Comparison of ENCODE assay signal across 8 cellular contexts in the genomic region with DNA sequence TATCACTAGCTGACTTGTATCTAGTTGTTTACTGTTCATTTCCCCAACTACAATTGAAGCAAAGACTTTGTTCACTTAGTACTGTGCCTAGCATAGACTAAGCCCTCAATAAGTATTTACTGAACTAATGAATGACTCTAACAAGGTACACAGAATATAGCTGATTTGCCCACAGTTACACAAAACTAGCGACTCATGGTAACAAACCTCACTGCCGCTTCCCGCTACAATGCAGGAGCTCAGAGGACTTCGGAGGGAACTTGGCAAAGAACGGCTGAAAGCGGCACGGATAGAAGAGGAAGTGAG. TPM values are rescaled to one million over a fixed set of nuclear protein-coding genes. Genes with fewer than 3 reads are reported as not detected.
DNase-seq lines count a peak whose midpoint lies in the region; ATAC-seq, FAIRE-seq and TF ChIP-seq lines count a peak whose summit lies in the region.

No MANE protein-coding gene starts in this region.

- H3K23me2 ChIP-seq in H1 (ENCODE audit: low read depth, low read length) = peaks cover 4% of the 10 kb centered on the region; the same call in 1 of the 2 replicates

- DNase-seq in SK-N-SH = no peak
- no peak for DNase-seq in Peyer's patch
- no peak for DNase-seq in H1 (ENCODE audit: low read depth in 1 of 2, low spot score in 2 of 2)
- DNase-seq in neural progenitor cell (ENCODE audit: low spot score) = no peak
- no peak for DNase-seq in D341Med (ENCODE audit: low spot score)
- no peak for DNase-seq in NCI-H69 (lab: John Stamatoyannopoulos, UW)

- TF ChIP-seq CTCF in SK-N-SH (IDR thresholded peaks at IDR 0.05) = no peak
- no peak for TF ChIP-seq CTCF in Peyer's patch (IDR thresholded peaks at IDR 0.05)
- no peak for TF ChIP-seq CTCF in H1 (IDR thresholded peaks at IDR 0.05; ENCODE audit: control extremely low read depth in 1 of 3, insufficient read depth in 1 of 3, low read depth in 1 of 3, low read length in 3 of 3)
- no peak for TF ChIP-seq CTCF in neural progenitor cell (IDR thresholded peaks at IDR 0.05)

- H3K27ac Mint-ChIP-seq in neural progenitor cell = peak overlapping the region; percentile 100

- H3K56ac ChIP-seq in H1 (replicated peaks; ENCODE audit: insufficient read length, low read depth, low read length) = peak overlapping the region; percentile 39

- no peaks in the 10 kb centered on the region for H3K27me3 ChIP-seq in SK-N-SH (ENCODE audit: insufficient read depth)
- no peaks in the 10 kb centered on the region for H3K27me3 ChIP-seq in Peyer's patch
- H3K27me3 ChIP-seq in H1 (replicated peaks in 1 of 4; ENCODE audit: control insufficient read depth in 3 of 4, extremely low read depth in 1 of 4, insufficient read depth in 3 of 4, low read length in 3 of 4) = no peaks in the 10 kb centered on the region
- H3K27me3 ChIP-seq in neural progenitor cell = no peaks in the 10 kb centered on the region

- H2AK5ac ChIP-seq in H1 (ENCODE audit: low read depth, low read length) = no peak overlapping the region

- CTCF ChIA-PET in SK-N-SH (lab: Yijun Ruan, JAX) (interaction anchor here (1.0 to 6.8 kb wide), 15 partner anchors 9 to 237 kb away, joined by 3 to 38 read pairs (median 4); partner anchors contain the start of genes ACBD4 and PLCD3), H1 (lab: Charles Lee; ENCODE audit: partially characterized antibody) (interaction anchor here (0.6 to 5.8 kb wide), 8 partner anchors 13 to 251 kb away, joined by 3 to 36 read pairs (median 3); no protein-coding TSS in a partner anchor)

- no peaks in the 10 kb centered on the region for H3K27me3 Mint-ChIP-seq in neural progenitor cell (ENCODE audit: insufficient read depth, low read depth)

- H3K9ac ChIP-seq in SK-N-SH (peak overlapping the region; percentile 98), H1 (replicated peaks in 1 of 4; ENCODE audit: extremely low read depth in 1 of 4, low read depth in 3 of 4, low read length in 3 of 4) (peak overlapping the region; percentile 88 to 99 (median 98)), neural progenitor cell (peak overlapping the region; percentile 96)

- 0 out of 2 replicates have a peak, but pooled peaks cover 2% of the 10 kb centered on the region for H3K79me1 ChIP-seq in H1 (ENCODE audit: low read depth, low read length)

- peaks cover 16% of the 10 kb centered on the region for H3K4me1 Mint-ChIP-seq in neural progenitor cell

- H3K23ac ChIP-seq in H1 (ENCODE audit: insufficient read length) = no peak overlapping the region

- peaks cover 7% of the 10 kb centered on the region for H3K36me3 Mint-ChIP-seq in neural progenitor cell

- H3K36me3 ChIP-seq in SK-N-SH (replicated peaks in 1 of 2; ENCODE audit: control insufficient read depth in 1 of 2, insufficient read depth in 2 of 2, low read length in 1 of 2) (peaks cover 8 to 26% of the 10 kb centered on the region in 2 experiments), Peyer's patch (peaks cover 0 to 11% (median 0%) of the 10 kb centered on the region in 3 donors), H1 (ENCODE audit: control insufficient read depth in 2 of 4, insufficient read depth in 4 of 4, low read length in 3 of 4) (peaks cover 0 to 8% (median 6%) of the 10 kb centered on the region in 4 experiments; a peak in 4 of 8 replicates), neural progenitor cell (no peaks in the 10 kb centered on the region)

- no peak overlapping the region for H2BK15ac ChIP-seq in H1 (ENCODE audit: low read length)

- H3K9me2 ChIP-seq in SK-N-SH = no peaks in the 10 kb centered on the region

- no peak overlapping the region for H4K91ac ChIP-seq in H1 (replicated peaks; ENCODE audit: insufficient read length, low read length)

- H3K9me3 ChIP-seq in SK-N-SH = no peaks in the 10 kb centered on the region
- H3K9me3 ChIP-seq in Peyer's patch = no peaks in the 10 kb centered on the region
- no peaks in the 10 kb centered on the region for H3K9me3 ChIP-seq in H1 (ENCODE audit: insufficient read depth in 2 of 2, low read depth in 1 of 2, low read length in 1 of 2)
- H3K9me3 ChIP-seq in neural progenitor cell (ENCODE audit: low read depth) = no peaks in the 10 kb centered on the region

- H3K4me1 ChIP-seq in SK-N-SH (ENCODE audit: control insufficient read depth in 1 of 2, insufficient read depth in 2 of 2, low read depth in 1 of 2, low read length in 1 of 2) = peaks cover 6 to 23% of the 10 kb centered on the region in 2 experiments; a peak in 3 of 4 replicates
- peaks cover 0 to 21% (median 8%) of the 10 kb centered on the region in 4 donors for H3K4me1 ChIP-seq in Peyer's patch
- H3K4me1 ChIP-seq in H1 (replicated peaks in 1 of 4; ENCODE audit: control insufficient read depth in 3 of 4, insufficient read depth in 4 of 4, low read length in 3 of 4) = peaks cover 0 to 3% (median 1%) of the 10 kb centered on the region in 4 experiments; a peak in 1 of 7 replicates
- no peaks in the 10 kb centered on the region for H3K4me1 ChIP-seq in neural progenitor cell

- H2BK12ac ChIP-seq in H1 (ENCODE audit: low read depth, low read length) = no peak overlapping the region

- H3K4ac ChIP-seq in H1 (replicated peaks; ENCODE audit: insufficient read length, low read depth, low read length) = no peak overlapping the region

- H4K20me1 ChIP-seq in SK-N-SH (ENCODE audit: insufficient read depth) = 0 out of 2 replicates have a peak, but pooled peaks cover 4% of the 10 kb centered on the region
- H4K20me1 ChIP-seq in H1 (replicated peaks in 1 of 2; ENCODE audit: control insufficient read depth in 1 of 2, insufficient read depth in 2 of 2, low read length in 2 of 2) = peaks cover 0 to 3% of the 10 kb centered on the region in 2 experiments
- H4K20me1 ChIP-seq in neural progenitor cell (ENCODE audit: low read depth) = peaks cover 14% of the 10 kb centered on the region

- H2AFZ ChIP-seq in SK-N-SH (ENCODE audit: low read depth) (peak overlapping the region; percentile 66), H1 (ENCODE audit: low read length) (peak overlapping the region; percentile 45), neural progenitor cell (replicated peaks) (peak overlapping the region; percentile 97)

- H3K14ac ChIP-seq in H1 (ENCODE audit: insufficient read length) = no peak overlapping the region

- ATAC-seq in SK-N-SH treated with all-trans-retinoic acid at 6 μM for 48 hours (no peak; the same call in 2 of the 3 replicates), HG03439 (IDR thresholded peaks at IDR 0.05; ENCODE audit: unreplicated experiment) (no peak)

- TF ChIP-seq POLR2A in Peyer's patch (IDR thresholded peaks at IDR 0.05) (no peak), H1 (IDR thresholded peaks at IDR 0.05; ENCODE audit: control extremely low read depth in 1 of 2, low read depth in 2 of 2, low read length in 2 of 2) (no peak)

- under 1% methylated on average over 7 of the region's 7 CpGs for WGBS in SK-N-SH (ENCODE audit: low lambda C conversion rate)
- 5% methylated on average over 7 of the region's 7 CpGs; no CpG with 5 or more reads in 1 of the 2 experiments for WGBS in H1 (ENCODE audit: extremely low coverage in 1 of 2, insufficient coverage in 1 of 2, insufficient read length in 1 of 2, insufficient replicate concordance in 2 of 2, low coverage in 1 of 2, low lambda C conversion rate in 2 of 2, missing lambda C conversion rate in 1 of 2), 2 experiments

- H2BK120ac ChIP-seq in H1 (replicated peaks; ENCODE audit: low read depth, low read length) = no peak overlapping the region

- POLR2A ChIA-PET in SK-N-SH (lab: Yijun Ruan, JAX) (interaction anchor here (1.2 to 1.3 kb wide), 2 partner anchors 14 to 121 kb away, joined by 3 to 4 read pairs; no protein-coding TSS in a partner anchor), H1 (lab: Charles Lee; ENCODE audit: partially characterized antibody) (interaction anchor here (0.7 to 3.5 kb wide), 23 partner anchors 8 to 263 kb away, joined by 3 to 23 read pairs (median 4); partner anchors contain the start of genes HEXIM1, HEXIM2 and HIGD1B)

- FAIRE-seq in H1 (lab: Jason Lieb, UNC) = no peak

- peak overlapping the region; percentile 91 for H3K4me2 ChIP-seq in SK-N-SH
- peak overlapping the region; percentile 88 to 97 for H3K4me2 ChIP-seq in H1 (ENCODE audit: insufficient read depth in 1 of 2, low read depth in 2 of 2, low read length in 2 of 2)
- H3K4me2 ChIP-seq in neural progenitor cell = peak overlapping the region; percentile 100

- H3K9me3 Mint-ChIP-seq in neural progenitor cell = no peaks in the 10 kb centered on the region

- H3K4me3 ChIP-seq in SK-N-SH (ENCODE audit: low read depth in 2 of 2, low read length in 1 of 2) = peak overlapping the region; percentile 92 to 97
- H3K4me3 ChIP-seq in Peyer's patch = peak overlapping the region; percentile 71 to 90 (median 72)
- peak overlapping the region; percentile 85 to 100 (median 96) for H3K4me3 ChIP-seq in H1 (ENCODE audit: extremely low read depth in 1 of 4, insufficient read depth in 2 of 4, low read depth in 3 of 4, low read length in 4 of 4)
- peak overlapping the region; percentile 87 for H3K4me3 ChIP-seq in neural progenitor cell

- H3K79me2 ChIP-seq in SK-N-SH (ENCODE audit: insufficient read depth) (peaks cover 55% of the 10 kb centered on the region), H1 (ENCODE audit: control insufficient read depth in 1 of 2, insufficient read depth in 2 of 2, low read length in 2 of 2) (peaks cover 0 to 36% of the 10 kb centered on the region in 2 experiments; a peak in 3 of 4 replicates), neural progenitor cell (ENCODE audit: low read depth) (peaks cover 47% of the 10 kb centered on the region)

- H3F3A ChIP-seq in SK-N-SH (replicated peaks; ENCODE audit: insufficient read depth) = peaks cover 26% of the 10 kb centered on the region
- H3F3A ChIP-seq in neural progenitor cell (ENCODE audit: low read depth) = peaks cover 12% of the 10 kb centered on the region

- H3K27ac ChIP-seq in SK-N-SH (ENCODE audit: low read depth in 2 of 2, low read length in 1 of 2) (peak overlapping the region; percentile 94 to 99), Peyer's patch (peak overlapping the region; percentile 91 to 97 (median 94)), H1 (ENCODE audit: low read depth, low read length) (peak overlapping the region; percentile 100), neural progenitor cell (peak overlapping the region; percentile 98)

- no peak for TF ChIP-seq RAD21 in SK-N-SH (IDR thresholded peaks at IDR 0.05; ENCODE audit: low read length)
- no peak for TF ChIP-seq RAD21 in H1 (IDR thresholded peaks at IDR 0.05 in 1 of 2, conservative IDR thresholded peaks at IDR 0.05 in 1 of 2; ENCODE audit: low read depth in 2 of 2, low read length in 2 of 2)

- no peak overlapping the region for H2BK20ac ChIP-seq in H1 (ENCODE audit: low read length)

- no peak overlapping the region for H3K18ac ChIP-seq in H1 (ENCODE audit: extremely low read depth, low read length)

- H3K4me3 Mint-ChIP-seq in neural progenitor cell = peak overlapping the region; percentile 96

- no peak for TF ChIP-seq EP300 in SK-N-SH (IDR thresholded peaks at IDR 0.05; ENCODE audit: borderline replicate concordance in 1 of 2, low read depth in 1 of 2, low read length in 1 of 2)
- TF ChIP-seq EP300 in H1 (IDR thresholded peaks at IDR 0.05; ENCODE audit: borderline replicate concordance in 1 of 2, low read depth in 2 of 2, low read length in 2 of 2) = no peak

- H4K8ac ChIP-seq in H1 (ENCODE audit: extremely low read depth, insufficient read depth, low read length) = peak overlapping the region; percentile 82; the same call in 1 of the 2 replicates

- H4K5ac ChIP-seq in H1 (ENCODE audit: insufficient read length, low read depth, low read length) = no peak overlapping the region

- peak overlapping the region; percentile 100; the same call in 1 of the 2 replicates for H2BK5ac ChIP-seq in H1 (ENCODE audit: low read depth, low read length)

RNA-seq across cellular contexts. Expression of gene EFTUD2, which starts 0.5 kb away (rescaled TPM):
- 79.9 and 82.9 TPM in 2 replicates for polyA plus RNA-seq in SK-N-SH (2012; rRNA removed)
- 82.5 and 121 TPM in 2 replicates for polyA plus RNA-seq in SK-N-SH (2012; cell fraction: cytosol; rRNA removed)
- polyA plus RNA-seq in SK-N-SH (2012; cell fraction: nucleus; rRNA removed) = 112 and 140 TPM in 2 replicates
- total RNA-seq in Peyer's patch = 100 to 1,000 TPM in 1 of 4 donors, 10 to 100 TPM in 3; 43.3 to 176 (median 69.8) TPM
- 174 and 195 TPM in 2 replicates for total RNA-seq in H1 (2021; fragmentation: NEBNext Ultra II Directional; extraction: Animal tissue kit (Norgen Biotek cat#: 25700))
- polyA plus RNA-seq in H1 (2011; rRNA removed) = 118 and 127 TPM in 2 replicates
- polyA plus RNA-seq in H1 (2011; cell fraction: cytosol; rRNA removed) = 133 TPM
- polyA plus RNA-seq in H1 (2011; cell fraction: nucleus; rRNA removed) = 363 TPM
- 127 to 175 TPM (median 133 TPM) in 4 replicates for polyA plus RNA-seq in H1 (2012, experiment 1 of 2)
- 54.1 TPM for polyA plus RNA-seq in H1 (2012, experiment 2 of 2)
- 64.3 TPM for polyA plus RNA-seq in H1 (2013, experiment 1 of 2)
- polyA plus RNA-seq in H1 (2013, experiment 2 of 2) = 59.4 TPM
- 417 and 449 TPM in 2 replicates for polyA minus RNA-seq in H1 (2011; rRNA and poly(A)+ RNA removed)
- 92.7 TPM for polyA minus RNA-seq in H1 (2011; cell fraction: cytosol; rRNA and poly(A)+ RNA removed)
- polyA minus RNA-seq in H1 (2011; cell fraction: nucleus; rRNA and poly(A)+ RNA removed) = 129 TPM
- 114 and 185 TPM in 2 replicates for total RNA-seq in neural progenitor cell (ENCODE audit: low replicate concordance)

RNA-seq across cellular contexts. Expression of gene GFAP, which starts 16.6 kb away (rescaled TPM):
- 0.48 and 0.71 TPM in 2 replicates for polyA plus RNA-seq in SK-N-SH (2012; rRNA removed)
- 0.23 and 0.35 TPM in 2 replicates for polyA plus RNA-seq in SK-N-SH (2012; cell fraction: cytosol; rRNA removed)
- 0.36 and 0.44 TPM in 2 replicates for polyA plus RNA-seq in SK-N-SH (2012; cell fraction: nucleus; rRNA removed)
- not detected for total RNA-seq in Peyer's patch
- 1.3 and 1.6 TPM in 2 replicates for total RNA-seq in H1 (2021; fragmentation: NEBNext Ultra II Directional; extraction: Animal tissue kit (Norgen Biotek cat#: 25700))
- 1.5 and 2.4 TPM in 2 replicates for polyA plus RNA-seq in H1 (2011; rRNA removed)
- 2.4 TPM for polyA plus RNA-seq in H1 (2011; cell fraction: cytosol; rRNA removed)
- polyA plus RNA-seq in H1 (2011; cell fraction: nucleus; rRNA removed) = 2.7 TPM
- polyA plus RNA-seq in H1 (2012, experiment 1 of 2) = 0.75 to 2.3 TPM (median 2.0 TPM) in 4 replicates
- 1.8 TPM for polyA plus RNA-seq in H1 (2012, experiment 2 of 2)
- polyA plus RNA-seq in H1 (2013, experiment 1 of 2) = 1.3 TPM
- polyA plus RNA-seq in H1 (2013, experiment 2 of 2) = 0.98 TPM
- polyA minus RNA-seq in H1 (2011; rRNA and poly(A)+ RNA removed) = 0.13 and 0.66 TPM in 2 replicates
- not detected for polyA minus RNA-seq in H1 (2011; cell fraction: cytosol; rRNA and poly(A)+ RNA removed)
- 1.2 TPM for polyA minus RNA-seq in H1 (2011; cell fraction: nucleus; rRNA and poly(A)+ RNA removed)
- 0.45 and 0.46 TPM in 2 replicates for total RNA-seq in neural progenitor cell (ENCODE audit: low replicate concordance)

RNA-seq across cellular contexts. Expression of gene KIF18B, which starts 48.9 kb away (rescaled TPM):
- polyA plus RNA-seq in SK-N-SH (2012; rRNA removed) = 12.6 and 14.7 TPM in 2 replicates
- polyA plus RNA-seq in SK-N-SH (2012; cell fraction: cytosol; rRNA removed) = 4.0 and 7.1 TPM in 2 replicates
- 40.0 and 52.6 TPM in 2 replicates for polyA plus RNA-seq in SK-N-SH (2012; cell fraction: nucleus; rRNA removed)
- 10 to 100 TPM in 1 of 4 donors, 1 to 10 TPM in 3; 3.4 to 40.4 (median 6.8) TPM for total RNA-seq in Peyer's patch
- 58.1 and 59.4 TPM in 2 replicates for total RNA-seq in H1 (2021; fragmentation: NEBNext Ultra II Directional; extraction: Animal tissue kit (Norgen Biotek cat#: 25700))
- 39.0 and 51.1 TPM in 2 replicates for polyA plus RNA-seq in H1 (2011; rRNA removed)
- 35.6 TPM for polyA plus RNA-seq in H1 (2011; cell fraction: cytosol; rRNA removed)
- 109 TPM for polyA plus RNA-seq in H1 (2011; cell fraction: nucleus; rRNA removed)
- polyA plus RNA-seq in H1 (2012, experiment 1 of 2) = 31.0 to 37.4 TPM (median 33.7 TPM) in 4 replicates
- 20.8 TPM for polyA plus RNA-seq in H1 (2012, experiment 2 of 2)
- 26.2 TPM for polyA plus RNA-seq in H1 (2013, experiment 1 of 2)
- polyA plus RNA-seq in H1 (2013, experiment 2 of 2) = 24.0 TPM
- 31.5 and 40.2 TPM in 2 replicates for polyA minus RNA-seq in H1 (2011; rRNA and poly(A)+ RNA removed)
- 30.2 TPM for polyA minus RNA-seq in H1 (2011; cell fraction: cytosol; rRNA and poly(A)+ RNA removed)
- 55.8 TPM for polyA minus RNA-seq in H1 (2011; cell fraction: nucleus; rRNA and poly(A)+ RNA removed)
- 15.1 and 46.0 TPM in 2 replicates for total RNA-seq in neural progenitor cell (ENCODE audit: low replicate concordance)

RNA-seq across cellular contexts. Expression of gene HIGD1B, which starts 51.0 kb away (rescaled TPM):
- polyA plus RNA-seq in SK-N-SH (2012; rRNA removed) (not detected in 2 replicates), H1 (2011; rRNA removed) (not detected in 2 replicates)
- not detected in 2 replicates for polyA plus RNA-seq in SK-N-SH (2012; cell fraction: cytosol; rRNA removed)
- not detected in 2 replicates for polyA plus RNA-seq in SK-N-SH (2012; cell fraction: nucleus; rRNA removed)
- total RNA-seq in Peyer's patch (not detected), neural progenitor cell (ENCODE audit: low replicate concordance) (not detected in 2 replicates)
- total RNA-seq in H1 (2021; fragmentation: NEBNext Ultra II Directional; extraction: Animal tissue kit (Norgen Biotek cat#: 25700)) = not detected in 2 replicates
- not detected for polyA plus RNA-seq in H1 (2011; cell fraction: cytosol; rRNA removed)
- polyA plus RNA-seq in H1 (2011; cell fraction: nucleus; rRNA removed) = not detected
- not detected in 4 replicates for polyA plus RNA-seq in H1 (2012, experiment 1 of 2)
- polyA plus RNA-seq in H1 (2012, experiment 2 of 2) = not detected
- not detected for polyA plus RNA-seq in H1 (2013, experiment 1 of 2)
- not detected for polyA plus RNA-seq in H1 (2013, experiment 2 of 2)
- not detected in 2 replicates for polyA minus RNA-seq in H1 (2011; rRNA and poly(A)+ RNA removed)
- polyA minus RNA-seq in H1 (2011; cell fraction: cytosol; rRNA and poly(A)+ RNA removed) = not detected
- not detected for polyA minus RNA-seq in H1 (2011; cell fraction: nucleus; rRNA and poly(A)+ RNA removed)

Comparison
In these comparisons a context has a peak if more than half of its experiments do, and no peak if none do; other contexts are left out.
1. H2AFZ ChIP-seq: peak in every context shown above with its lines; median percentile 97 in neural progenitor cell; 66 in SK-N-SH; 45 in H1.